ENCODE assay signal across 2 cellular contexts in the genomic region with DNA sequence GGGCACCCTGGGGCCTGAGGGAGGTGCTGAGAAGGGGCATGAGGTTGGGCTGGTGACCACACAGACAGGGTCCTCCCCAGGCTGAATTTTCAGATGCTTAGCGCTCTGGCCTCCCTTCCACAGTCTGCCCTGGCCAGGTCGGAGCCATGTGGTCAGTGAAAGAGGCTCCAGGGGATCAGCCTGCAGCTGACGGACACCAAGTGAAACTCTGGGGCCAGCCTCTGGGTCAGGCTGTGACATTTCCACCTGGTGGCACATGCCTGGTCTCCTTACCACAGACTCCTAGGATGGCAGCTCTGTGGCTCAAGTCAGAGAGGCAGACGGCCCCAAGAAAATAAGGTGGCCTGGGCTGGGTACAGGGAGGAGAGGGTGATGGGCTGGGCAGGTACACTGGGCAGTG.
TF ChIP-seq lines count a peak whose summit lies in the region.

No MANE protein-coding gene starts in this region.

TF ChIP-seq in IMR-90, 13 proteins besides CTCF, POLR2A, EP300 and RAD21:
- no peak for TF ChIP-seq MXI1 (IDR thresholded peaks at IDR 0.05; ENCODE audit: borderline replicate concordance, low read depth, low read length)
- no peak for TF ChIP-seq MAZ (IDR thresholded peaks at IDR 0.05; ENCODE audit: borderline replicate concordance, low read depth, low read length)
- TF ChIP-seq CEBPB (IDR thresholded peaks at IDR 0.05; ENCODE audit: low read depth, low read length): no peak
- TF ChIP-seq, protein P1, sequence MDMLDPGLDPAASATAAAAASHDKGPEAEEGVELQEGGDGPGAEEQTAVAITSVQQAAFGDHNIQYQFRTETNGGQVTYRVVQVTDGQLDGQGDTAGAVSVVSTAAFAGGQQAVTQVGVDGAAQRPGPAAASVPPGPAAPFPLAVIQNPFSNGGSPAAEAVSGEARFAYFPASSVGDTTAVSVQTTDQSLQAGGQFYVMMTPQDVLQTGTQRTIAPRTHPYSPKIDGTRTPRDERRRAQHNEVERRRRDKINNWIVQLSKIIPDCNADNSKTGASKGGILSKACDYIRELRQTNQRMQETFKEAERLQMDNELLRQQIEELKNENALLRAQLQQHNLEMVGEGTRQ (IDR thresholded peaks at IDR 0.05; ENCODE audit: low read depth, low read length): no peak
- no peak for TF ChIP-seq FOS (IDR thresholded peaks at IDR 0.05; ENCODE audit: low read depth, low read length)
- no peak for TF ChIP-seq CHD1 (IDR thresholded peaks at IDR 0.05; ENCODE audit: low read depth, low read length)
- no peak for TF ChIP-seq RCOR1 (IDR thresholded peaks at IDR 0.05; ENCODE audit: insufficient replicate concordance, low read length)
- TF ChIP-seq, protein P2, sequence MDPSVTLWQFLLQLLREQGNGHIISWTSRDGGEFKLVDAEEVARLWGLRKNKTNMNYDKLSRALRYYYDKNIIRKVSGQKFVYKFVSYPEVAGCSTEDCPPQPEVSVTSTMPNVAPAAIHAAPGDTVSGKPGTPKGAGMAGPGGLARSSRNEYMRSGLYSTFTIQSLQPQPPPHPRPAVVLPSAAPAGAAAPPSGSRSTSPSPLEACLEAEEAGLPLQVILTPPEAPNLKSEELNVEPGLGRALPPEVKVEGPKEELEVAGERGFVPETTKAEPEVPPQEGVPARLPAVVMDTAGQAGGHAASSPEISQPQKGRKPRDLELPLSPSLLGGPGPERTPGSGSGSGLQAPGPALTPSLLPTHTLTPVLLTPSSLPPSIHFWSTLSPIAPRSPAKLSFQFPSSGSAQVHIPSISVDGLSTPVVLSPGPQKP (IDR thresholded peaks at IDR 0.05; ENCODE audit: borderline replicate concordance, low read depth, low read length): no peak
- TF ChIP-seq SMC3 (IDR thresholded peaks at IDR 0.05; ENCODE audit: low read depth, low read length): no peak
- no peak for TF ChIP-seq RFX5 (IDR thresholded peaks at IDR 0.05; ENCODE audit: low read depth, low read length)
- no peak for TF ChIP-seq NFE2L2 (IDR thresholded peaks at IDR 0.05; ENCODE audit: low read depth, low read length)
- TF ChIP-seq MAFK (IDR thresholded peaks at IDR 0.05; ENCODE audit: low read depth, low read length): no peak
- TF ChIP-seq BHLHE40 (IDR thresholded peaks at IDR 0.05; ENCODE audit: low read depth, low read length): no peak

TF ChIP-seq in H1, 55 proteins besides CTCF, POLR2A, EP300 and RAD21:
- TF ChIP-seq RXRA (IDR thresholded peaks at IDR 0.05; ENCODE audit: insufficient read depth, low read depth, low read length) (no peak), SP1 (IDR thresholded peaks at IDR 0.05; ENCODE audit: low read depth, low read length) (no peak), SAP30 (IDR thresholded peaks at IDR 0.05; ENCODE audit: insufficient read depth, insufficient replicate concordance, low read length) (no peak), CBX5 (IDR thresholded peaks at IDR 0.05; ENCODE audit: low read depth, low read length) (no peak), POLR2AphosphoS5 (IDR thresholded peaks at IDR 0.05; ENCODE audit: low read depth, low read length) (no peak), TCF12 (IDR thresholded peaks at IDR 0.05; ENCODE audit: low read depth, low read length) (no peak), SP2 (IDR thresholded peaks at IDR 0.05; ENCODE audit: low read length) (no peak), TAF1 (IDR thresholded peaks at IDR 0.05; ENCODE audit: low read depth, low read length) (no peak), HDAC6 (IDR thresholded peaks at IDR 0.05; ENCODE audit: low read depth, low read length) (no peak), GABPA (IDR thresholded peaks at IDR 0.05; ENCODE audit: borderline replicate concordance, insufficient read depth, low read length) (no peak)
- TF ChIP-seq, protein P3, sequence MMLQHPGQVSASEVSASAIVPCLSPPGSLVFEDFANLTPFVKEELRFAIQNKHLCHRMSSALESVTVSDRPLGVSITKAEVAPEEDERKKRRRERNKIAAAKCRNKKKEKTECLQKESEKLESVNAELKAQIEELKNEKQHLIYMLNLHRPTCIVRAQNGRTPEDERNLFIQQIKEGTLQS (IDR thresholded peaks at IDR 0.05; ENCODE audit: insufficient read depth, low read depth, low read length): no peak
- TF ChIP-seq, protein P4, sequence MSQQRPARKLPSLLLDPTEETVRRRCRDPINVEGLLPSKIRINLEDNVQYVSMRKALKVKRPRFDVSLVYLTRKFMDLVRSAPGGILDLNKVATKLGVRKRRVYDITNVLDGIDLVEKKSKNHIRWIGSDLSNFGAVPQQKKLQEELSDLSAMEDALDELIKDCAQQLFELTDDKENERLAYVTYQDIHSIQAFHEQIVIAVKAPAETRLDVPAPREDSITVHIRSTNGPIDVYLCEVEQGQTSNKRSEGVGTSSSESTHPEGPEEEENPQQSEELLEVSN (IDR thresholded peaks at IDR 0.05): no peak
- TF ChIP-seq, protein P5, sequence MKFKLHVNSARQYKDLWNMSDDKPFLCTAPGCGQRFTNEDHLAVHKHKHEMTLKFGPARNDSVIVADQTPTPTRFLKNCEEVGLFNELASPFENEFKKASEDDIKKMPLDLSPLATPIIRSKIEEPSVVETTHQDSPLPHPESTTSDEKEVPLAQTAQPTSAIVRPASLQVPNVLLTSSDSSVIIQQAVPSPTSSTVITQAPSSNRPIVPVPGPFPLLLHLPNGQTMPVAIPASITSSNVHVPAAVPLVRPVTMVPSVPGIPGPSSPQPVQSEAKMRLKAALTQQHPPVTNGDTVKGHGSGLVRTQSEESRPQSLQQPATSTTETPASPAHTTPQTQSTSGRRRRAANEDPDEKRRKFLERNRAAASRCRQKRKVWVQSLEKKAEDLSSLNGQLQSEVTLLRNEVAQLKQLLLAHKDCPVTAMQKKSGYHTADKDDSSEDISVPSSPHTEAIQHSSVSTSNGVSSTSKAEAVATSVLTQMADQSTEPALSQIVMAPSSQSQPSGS (IDR thresholded peaks at IDR 0.05; ENCODE audit: low read length): no peak
